ENCODE assay signal across 8 cellular contexts in genomic region chr10:24678757-24679156, GRCh38.
"Had no signal": no experiment of that assay in that cellular context is flagged by ENCODE, and none has a peak within 500 bp of the region (broad histone marks: within the 10 kb centered on the region; RNA-seq: fewer than 3 reads in every experiment).

No MANE protein-coding gene starts in this region.

- H3K36me3 ChIP-seq: HAP-1 had no signal

- H3K9me3 ChIP-seq: HAP-1 had no signal

- H3K4me3 ChIP-seq: GM23248, HAP-1 had no signal

- FAIRE-seq: HTR-8/SVneo had no signal

- ATAC-seq: HCT116 had no signal

- DNase-seq: GM23248, GOT3, H7, IMR-90, KBM-7 had no signal

- H2AFZ ChIP-seq: GM23248 had no signal

- H3K9ac ChIP-seq: GM23248 had no signal

- H3K27ac ChIP-seq: GM23248 had no signal
